17 cellular contexts compared by ENCODE assay signal in genomic region chr6:42907336-42907735, GRCh38. TPM values are rescaled to one million over a fixed set of nuclear protein-coding genes. Genes with fewer than 3 reads are reported as not detected.
DNase-seq lines count a peak whose midpoint lies in the region; ATAC-seq and TF ChIP-seq lines count a peak whose summit lies in the region.
"Had no signal": no experiment of that assay in that cellular context is flagged by ENCODE, and none has a peak within 500 bp of the region (broad histone marks: within the 10 kb centered on the region; RNA-seq: fewer than 3 reads in every experiment).

No MANE protein-coding gene starts in this region.

- H3K4me1 ChIP-seq in right atrium auricular region (peaks cover 0 to 23% of the 10 kb centered on the region in 2 donors), mesendoderm (ENCODE audit: control insufficient read depth, low read depth, low read length) (no peaks in the 10 kb centered on the region), testis (peaks cover 27% of the 10 kb centered on the region)

- H3K36me3 Mint-ChIP-seq in activated naive CD4-positive, alpha-beta T cell treated with anti-CD3 and anti-CD28 coated beads, Interleukin-2, amount 50 U/mL, for 72 hours = no peaks in the 10 kb centered on the region
- H3K36me3 Mint-ChIP-seq: CD4-positive, alpha-beta memory T cell had no signal

- no peaks in the 10 kb centered on the region for H3K79me2 ChIP-seq in mesendoderm (ENCODE audit: control insufficient read depth, insufficient read depth, low read length)

- DNase-seq in Right ventricle myocardium inferior (ENCODE audit: missing footprints) = no peak
- DNase-seq in right atrium auricular region (ENCODE audit: low spot score) = no peak
- DNase-seq in fibroblast of the aortic adventitia (ENCODE audit: low read depth) = peak; percentile 25
- no peak for DNase-seq in mesendoderm
- DNase-seq in testis = peak; percentile 85
- DNase-seq in activated naive CD4-positive, alpha-beta T cell (lab: John Stamatoyannopoulos, UW) = no peak
- no peak for DNase-seq in activated naive CD4-positive, alpha-beta T cell treated with anti-CD3 and anti-CD28 coated beads, Interleukin-2, amount 50 U/mL, for 72 hours (ENCODE audit: low spot score in 2 of 2)
- DNase-seq in ecto neural progenitor cell (ENCODE audit: low spot score) = no peak
- DNase-seq: CD4-positive, alpha-beta memory T cell; DMS79; NCI-H187 treated with DMSO at 0.1 percent for 48 hours; NCI-H69; RPMI8226 had no signal

- TF ChIP-seq CTCF in right atrium auricular region (IDR thresholded peaks at IDR 0.05) (no peak), fibroblast of the aortic adventitia (IDR thresholded peaks at IDR 0.05; ENCODE audit: insufficient read depth, low read length) (no peak), testis (IDR thresholded peaks at IDR 0.05) (no peak)

- H3K9ac ChIP-seq in mesendoderm (ENCODE audit: low read length) = no peak overlapping the region

- peak; percentile 71 for ATAC-seq in Right ventricle myocardium inferior
- no peak for ATAC-seq in activated naive CD4-positive, alpha-beta T cell treated with anti-CD3 and anti-CD28 coated beads, Interleukin-2, amount 50 U/mL, for 72 hours

- H3K4ac ChIP-seq in mesendoderm (ENCODE audit: low read depth, low read length) = no peak overlapping the region

- no peaks in the 10 kb centered on the region for H3K9me3 Mint-ChIP-seq in activated naive CD4-positive, alpha-beta T cell treated with anti-CD3 and anti-CD28 coated beads, Interleukin-2, amount 50 U/mL, for 72 hours
- H3K9me3 Mint-ChIP-seq: CD4-positive, alpha-beta memory T cell had no signal

- H3K9me3 ChIP-seq in right atrium auricular region (no peaks in the 10 kb centered on the region), testis (no peaks in the 10 kb centered on the region)
- H3K9me3 ChIP-seq: HAP-1 had no signal

- H2BK5ac ChIP-seq in mesendoderm (ENCODE audit: low read length) = no peak overlapping the region

- H3K23ac ChIP-seq in mesendoderm (ENCODE audit: low read length) = no peak overlapping the region

- H3K56ac ChIP-seq in mesendoderm (ENCODE audit: low read length) = peak overlapping the region; percentile 22

- no peak overlapping the region for H3K27ac Mint-ChIP-seq in activated naive CD4-positive, alpha-beta T cell treated with anti-CD3 and anti-CD28 coated beads, Interleukin-2, amount 50 U/mL, for 72 hours
- H3K27ac Mint-ChIP-seq: CD4-positive, alpha-beta memory T cell had no signal

- H2BK120ac ChIP-seq in mesendoderm (ENCODE audit: low read depth, low read length) = no peak overlapping the region

- H2AK5ac ChIP-seq in mesendoderm (ENCODE audit: low read length) = no peak overlapping the region

- H3K27ac ChIP-seq in right atrium auricular region = no peak overlapping the region
- no peak overlapping the region for H3K27ac ChIP-seq in mesendoderm (ENCODE audit: low read depth, low read length)
- H3K27ac ChIP-seq in testis = no peak overlapping the region
- H3K27ac ChIP-seq: HL-60 had no signal

- peaks cover 0 to 5% of the 10 kb centered on the region in 2 donors for H3K27me3 ChIP-seq in right atrium auricular region
- H3K27me3 ChIP-seq in mesendoderm (ENCODE audit: insufficient read depth, low read length, poor library complexity) = no peaks in the 10 kb centered on the region
- no peaks in the 10 kb centered on the region for H3K27me3 ChIP-seq in testis

- intact Hi-C loops in Right ventricle myocardium inferior (cut with DNase I) (no loop called here), testis (cut with DNase I; ENCODE audit: low total_unique reads) (loop anchor here (10.0 kb wide), 1 partner anchor 237 kb away; no protein-coding TSS in a partner anchor)

- TF ChIP-seq POLR2A in testis (IDR thresholded peaks at IDR 0.05) = no peak

- whole genome bisulfite sequencing in mesendoderm (ENCODE audit: extremely low coverage, insufficient coverage, low lambda C conversion rate) = no CpG with 5 or more reads among the region's 5 CpGs
- 30 to 75% methylated on average over 5 of the region's 5 CpGs for WGBS in testis, 2 donors

- no peak overlapping the region for H3K4me2 ChIP-seq in mesendoderm (ENCODE audit: low read length)

- H3K4me3 ChIP-seq in right atrium auricular region (no peak overlapping the region), fibroblast of the aortic adventitia (ENCODE audit: low read depth, low read length) (no peak overlapping the region), mesendoderm (ENCODE audit: low read length) (no peak overlapping the region), testis (no peak overlapping the region)
- H3K4me3 ChIP-seq: HAP-1 had no signal

- H2BK15ac ChIP-seq in mesendoderm (replicated peaks; ENCODE audit: low read depth) = no peak overlapping the region

- H3K79me1 ChIP-seq in mesendoderm (ENCODE audit: low read length) = no peaks in the 10 kb centered on the region

- no peaks in the 10 kb centered on the region for H3K36me3 ChIP-seq in right atrium auricular region
- no peaks in the 10 kb centered on the region for H3K36me3 ChIP-seq in mesendoderm (ENCODE audit: control insufficient read depth, insufficient read depth, low read length)
- no peaks in the 10 kb centered on the region for H3K36me3 ChIP-seq in testis (ENCODE audit: low read depth, missing control alignments)
- H3K36me3 ChIP-seq: HAP-1 had no signal

- no peak overlapping the region for H3K18ac ChIP-seq in mesendoderm (ENCODE audit: low read length)

- H4K5ac ChIP-seq in mesendoderm (ENCODE audit: low read length) = no peak overlapping the region

- H4K8ac ChIP-seq in mesendoderm (ENCODE audit: low read depth, low read length) = no peak overlapping the region

RNA-seq across cellular contexts. Expression of gene PTCRA, which starts 8.5 kb away (rescaled TPM):
- total RNA-seq in Right ventricle myocardium inferior = not detected
- 1 to 10 TPM in 1 of 2 donors, not detected in 1; 1.6 TPM for total RNA-seq in right atrium auricular region
- total RNA-seq in fibroblast of the aortic adventitia (ENCODE audit: low replicate concordance) = not detected in 2 replicates
- not detected for polyA plus RNA-seq in mesendoderm (2013, experiment 1 of 2)
- polyA plus RNA-seq in mesendoderm (2013, experiment 2 of 2) = not detected
- under 1 TPM in 1 of 2 donors, not detected in 1; 0.56 TPM for total RNA-seq in testis
- polyA plus RNA-seq in testis (ENCODE audit: insufficient read depth, low read depth, low replicate concordance) = not detected
- not detected for total RNA-seq in activated naive CD4-positive, alpha-beta T cell treated with anti-CD3 and anti-CD28 coated beads, Interleukin-2, amount 50 U/mL, for 72 hours
- total RNA-seq: A172; CD4-positive, alpha-beta memory T cell had no signal
- polyA plus RNA-seq: BJ; CD4-positive, alpha-beta memory T cell had no signal

RNA-seq across cellular contexts. Expression of gene CNPY3, which starts 21.9 kb away (rescaled TPM):
- total RNA-seq in Right ventricle myocardium inferior = 22.9 TPM
- total RNA-seq in right atrium auricular region = 10 to 100 TPM; 22.0 to 26.5 TPM
- total RNA-seq in fibroblast of the aortic adventitia (ENCODE audit: low replicate concordance) = 23.2 and 45.6 TPM in 2 replicates
- polyA plus RNA-seq in mesendoderm (2013, experiment 1 of 2) = 42.5 TPM
- polyA plus RNA-seq in mesendoderm (2013, experiment 2 of 2) = 40.8 TPM
- 10 to 100 TPM; 40.4 to 46.7 TPM for total RNA-seq in testis
- polyA plus RNA-seq in testis (ENCODE audit: insufficient read depth, low read depth, low replicate concordance) = 74.8 TPM
- total RNA-seq in activated naive CD4-positive, alpha-beta T cell treated with anti-CD3 and anti-CD28 coated beads, Interleukin-2, amount 50 U/mL, for 72 hours = 10 to 100 TPM; 37.9 to 51.6 TPM

RNA-seq across cellular contexts. Expression of gene RPL7L1, which starts 27.9 kb away (rescaled TPM):
- total RNA-seq in Right ventricle myocardium inferior = 44.5 TPM
- 10 to 100 TPM; 63.3 to 66.7 TPM for total RNA-seq in right atrium auricular region
- total RNA-seq in fibroblast of the aortic adventitia (ENCODE audit: low replicate concordance) = 74.7 and 102 TPM in 2 replicates
- 117 TPM for polyA plus RNA-seq in mesendoderm (2013, experiment 1 of 2)
- 115 TPM for polyA plus RNA-seq in mesendoderm (2013, experiment 2 of 2)
- total RNA-seq in testis = 10 to 100 TPM; 62.6 to 66.8 TPM
- 51.4 TPM for polyA plus RNA-seq in testis (ENCODE audit: insufficient read depth, low read depth, low replicate concordance)
- total RNA-seq in activated naive CD4-positive, alpha-beta T cell treated with anti-CD3 and anti-CD28 coated beads, Interleukin-2, amount 50 U/mL, for 72 hours = 100 to 1,000 TPM; 120 to 125 TPM

RNA-seq across cellular contexts. Expression of gene GNMT, which starts 53.2 kb away (rescaled TPM):
- 0.97 TPM for total RNA-seq in Right ventricle myocardium inferior
- total RNA-seq in right atrium auricular region = 1 to 10 TPM; 3.3 to 4.1 TPM
- total RNA-seq in fibroblast of the aortic adventitia (ENCODE audit: low replicate concordance) = 0.25 and 0.36 TPM in 2 replicates
- polyA plus RNA-seq in mesendoderm (2013, experiment 1 of 2) = 0.21 TPM
- polyA plus RNA-seq in mesendoderm (2013, experiment 2 of 2) = 0.28 TPM
- 1 to 10 TPM in 1 of 2 donors, under 1 TPM in 1; 0.31 to 1.7 TPM for total RNA-seq in testis
- polyA plus RNA-seq in testis (ENCODE audit: insufficient read depth, low read depth, low replicate concordance) = 0.83 TPM
- 1 to 10 TPM in 1 of 2 donors, under 1 TPM in 1; 0.54 to 1.0 TPM for total RNA-seq in activated naive CD4-positive, alpha-beta T cell treated with anti-CD3 and anti-CD28 coated beads, Interleukin-2, amount 50 U/mL, for 72 hours

Comparison
In these comparisons a context has a peak if more than half of its experiments do, and no peak if none do; other contexts are left out.
1. DNase-seq: peak in fibroblast of the aortic adventitia (single experiment) and testis (single experiment); none in Right ventricle myocardium inferior (single experiment), right atrium auricular region (single experiment), mesendoderm (single experiment), activated naive CD4-positive, alpha-beta T cell (0 of 4), activated naive CD4-positive, alpha-beta T cell treated with anti-CD3 and anti-CD28 coated beads, Interleukin-2, amount 50 U/mL, for 72 hours (0 of 2) and ecto neural progenitor cell (single experiment).